8 cellular contexts compared by ENCODE assay signal in genomic region chr11:62542750-62543567, GRCh38. TPM values are rescaled to one million over a fixed set of nuclear protein-coding genes. Genes with fewer than 3 reads are reported as not detected.
DNase-seq lines count a peak whose midpoint lies in the region; ATAC-seq and TF ChIP-seq lines count a peak whose summit lies in the region.

No MANE protein-coding gene starts in this region.

- no peak overlapping the region for H3K23ac ChIP-seq in H9 (ENCODE audit: insufficient read length, low read depth, low read length)

- POLR2A ChIA-PET in Caco-2 (lab: Charles Lee) = interaction anchor here (0.6 to 1.5 kb wide), 6 partner anchors 17 to 75 kb away, joined by 3 to 13 read pairs (median 4); partner anchors contain the start of genes EEF1G and TUT1
- POLR2A ChIA-PET in activated CD4-positive, alpha-beta memory T cell treated with anti-CD3 and anti-CD28 coated beads for 36 hours (lab: Charles Lee) = interaction anchor here (0.5 to 9.6 kb wide), 13 partner anchors 9 to 298 kb away, joined by 3 to 188 read pairs (median 5); partner anchors contain the start of genes C11orf98, CSKMT, GANAB and TUT1

- no peak overlapping the region for H3K27ac ChIP-seq in H9 (ENCODE audit: insufficient read length, low read depth, low read length)
- H3K27ac ChIP-seq in lung (ENCODE audit: low read depth in 1 of 2, low read length in 1 of 2) = peak overlapping the region; percentile 98 to 100

- no peak overlapping the region for H3K14ac ChIP-seq in H9 (ENCODE audit: insufficient read depth, low read length)

- WGBS in H9 (ENCODE audit: extremely low coverage, insufficient read length, low lambda C conversion rate) = no CpG with 5 or more reads among the region's 30 CpGs
- WGBS in lung, 2 donors = 8 to 17% methylated on average over 23 to 30 of the region's 30 CpGs

- no peak overlapping the region for H3K56ac ChIP-seq in H9 (ENCODE audit: insufficient read length, low read depth, low read length)

- TF ChIP-seq CTCF in Caco-2 (IDR thresholded peaks at IDR 0.05; ENCODE audit: insufficient read depth in 1 of 2, low read depth in 1 of 2, low read length in 1 of 2, severe bottlenecking in 1 of 2, unreplicated experiment in 1 of 2) = peak; percentile 97 to 98
- peak; percentile 99 for TF ChIP-seq CTCF in H9 (conservative IDR thresholded peaks at IDR 0.05)
- TF ChIP-seq CTCF in lung (IDR thresholded peaks at IDR 0.05; ENCODE audit: control extremely low read depth, extremely low read depth) = peak; percentile 85

- H3K27ac Mint-ChIP-seq in Caco-2 (ENCODE audit: unreplicated experiment) (peak overlapping the region; percentile 97), H9 (no peak overlapping the region)
- H3K27ac Mint-ChIP-seq in activated CD4-positive, alpha-beta memory T cell treated with anti-CD3 and anti-CD28 coated beads for 36 hours = peak overlapping the region; percentile 83
- peak overlapping the region; percentile 93 for H3K27ac Mint-ChIP-seq in stimulated activated effector memory CD8-positive, alpha-beta T cell treated with anti-CD3 and anti-CD28 coated beads, Interleukin-12 subunit alpha, Interleukin-12 subunit beta, amount 100 ng/mL, for 72 hours

- H3K36me3 Mint-ChIP-seq in Caco-2 (ENCODE audit: insufficient read depth, unreplicated experiment) = peaks cover 66% of the 10 kb centered on the region
- no peaks in the 10 kb centered on the region; a peak in 1 of 7 replicates for H3K36me3 Mint-ChIP-seq in H9 (ENCODE audit: insufficient read depth in 1 of 3, low read depth in 3 of 3)
- H3K36me3 Mint-ChIP-seq in activated CD4-positive, alpha-beta memory T cell treated with anti-CD3 and anti-CD28 coated beads for 36 hours = no peaks in the 10 kb centered on the region
- peaks cover 43% of the 10 kb centered on the region for H3K36me3 Mint-ChIP-seq in stimulated activated effector memory CD8-positive, alpha-beta T cell treated with anti-CD3 and anti-CD28 coated beads, Interleukin-12 subunit alpha, Interleukin-12 subunit beta, amount 100 ng/mL, for 72 hours

- peaks cover 2% of the 10 kb centered on the region for H4K20me1 ChIP-seq in H9 (ENCODE audit: control insufficient read depth, insufficient read depth, insufficient read length)

- DNase-seq in Caco-2 (peak; percentile 73 to 88), H9 (peak; percentile 86), NCI-H69 (lab: John Stamatoyannopoulos, UW) (peak; percentile 85), lung (ENCODE audit: low spot score) (peak; percentile 84)
- DNase-seq in activated CD4-positive, alpha-beta memory T cell treated with anti-CD3 and anti-CD28 coated beads for 36 hours = peak; percentile 88
- DNase-seq in effector CD4-positive, alpha-beta T cell = peak; percentile 68
- peak; percentile 81 to 93 for DNase-seq in stimulated activated effector memory CD8-positive, alpha-beta T cell treated with anti-CD3 and anti-CD28 coated beads, Interleukin-12 subunit alpha, Interleukin-12 subunit beta, amount 100 ng/mL, for 72 hours (ENCODE audit: low spot score in 2 of 2)

- H3K79me1 ChIP-seq in H9 (ENCODE audit: insufficient read depth, low read depth, low read length, poor library complexity, severe bottlenecking) = no peaks in the 10 kb centered on the region

- H3T11ph ChIP-seq in H9 (ENCODE audit: low read length) = no peak overlapping the region

- no peak overlapping the region for H4K91ac ChIP-seq in H9 (ENCODE audit: insufficient read length, low read depth, low read length)

- H3K36me3 ChIP-seq in Caco-2 (ENCODE audit: control insufficient read depth, insufficient read depth, low read length) (peaks cover 2% of the 10 kb centered on the region), lung (ENCODE audit: control insufficient read depth in 2 of 2, insufficient read depth in 2 of 2, low read length in 2 of 2) (no peaks in the 10 kb centered on the region)

- ATAC-seq in lung (ENCODE audit: insufficient read depth, low FRiP score) (peak; percentile 43), HG02870 (IDR thresholded peaks at IDR 0.05; ENCODE audit: unreplicated experiment) (no peak)
- ATAC-seq in stimulated activated effector memory CD8-positive, alpha-beta T cell treated with anti-CD3 and anti-CD28 coated beads, Interleukin-12 subunit alpha, Interleukin-12 subunit beta, amount 100 ng/mL, for 72 hours = peak; percentile 76

- peak overlapping the region; percentile 100 for H3K4me3 Mint-ChIP-seq in Caco-2 (ENCODE audit: unreplicated experiment)
- peak overlapping the region; percentile 15 to 54; a peak in 4 of 5 replicates for H3K4me3 Mint-ChIP-seq in H9
- H3K4me3 Mint-ChIP-seq in activated CD4-positive, alpha-beta memory T cell treated with anti-CD3 and anti-CD28 coated beads for 36 hours = peak overlapping the region; percentile 93
- H3K4me3 Mint-ChIP-seq in stimulated activated effector memory CD8-positive, alpha-beta T cell treated with anti-CD3 and anti-CD28 coated beads, Interleukin-12 subunit alpha, Interleukin-12 subunit beta, amount 100 ng/mL, for 72 hours = peak overlapping the region; percentile 80

- H3K27me3 ChIP-seq in Caco-2 (replicated peaks; ENCODE audit: control insufficient read depth, insufficient read depth, low read length) (no peaks in the 10 kb centered on the region), H9 (ENCODE audit: insufficient read depth, low read length) (peaks cover 41% of the 10 kb centered on the region), lung (ENCODE audit: control insufficient read depth, insufficient read depth) (no peaks in the 10 kb centered on the region)

- BruUV-seq in Caco-2 (replicated peaks; lab: Mats Ljungman, UMichigan) = no TSS peak

- intact Hi-C loops in Caco-2 (cut with micrococcal nuclease; ENCODE audit: unreplicated experiment) = loop anchor here (1.0 kb wide), 2 partner anchors 117 to 148 kb away; no protein-coding TSS in a partner anchor
- intact Hi-C loops in activated CD4-positive, alpha-beta memory T cell treated with anti-CD3 and anti-CD28 coated beads for 36 hours (cut with micrococcal nuclease) = loop anchor here (1.0 to 5.0 kb wide), 4 partner anchors 8 to 116 kb away; no protein-coding TSS in a partner anchor

- H3K4me2 ChIP-seq in H9 (ENCODE audit: insufficient read depth, insufficient read length, low read length) = peak overlapping the region; percentile 5

- H2AK5ac ChIP-seq in H9 (ENCODE audit: insufficient read length, low read length) = no peak overlapping the region

- H3K18ac ChIP-seq in H9 (ENCODE audit: insufficient read length, low read depth, low read length) = no peak overlapping the region

- no peak overlapping the region for H4K5ac ChIP-seq in H9 (ENCODE audit: insufficient read length, low read depth, low read length)

- no peak overlapping the region for H4K8ac ChIP-seq in H9 (replicated peaks; ENCODE audit: insufficient read length, low read depth, low read length)

- no peak overlapping the region for H2BK5ac ChIP-seq in H9 (ENCODE audit: insufficient read length, low read length)

- peaks cover 40% of the 10 kb centered on the region for H3K4me1 Mint-ChIP-seq in Caco-2 (ENCODE audit: low read depth, unreplicated experiment)
- H3K4me1 Mint-ChIP-seq in H9 = peaks cover 39 to 56% of the 10 kb centered on the region in 2 experiments
- H3K4me1 Mint-ChIP-seq in activated CD4-positive, alpha-beta memory T cell treated with anti-CD3 and anti-CD28 coated beads for 36 hours (ENCODE audit: low read depth) = peaks cover 75% of the 10 kb centered on the region
- peaks cover 84% of the 10 kb centered on the region for H3K4me1 Mint-ChIP-seq in stimulated activated effector memory CD8-positive, alpha-beta T cell treated with anti-CD3 and anti-CD28 coated beads, Interleukin-12 subunit alpha, Interleukin-12 subunit beta, amount 100 ng/mL, for 72 hours

- no peak overlapping the region for H2BK15ac ChIP-seq in H9 (ENCODE audit: low read depth, low read length)

- H3K27me3 Mint-ChIP-seq in Caco-2 (ENCODE audit: insufficient read depth, unreplicated experiment) (no peaks in the 10 kb centered on the region), H9 (ENCODE audit: low read depth) (peaks cover 62% of the 10 kb centered on the region)
- H3K27me3 Mint-ChIP-seq in activated CD4-positive, alpha-beta memory T cell treated with anti-CD3 and anti-CD28 coated beads for 36 hours = no peaks in the 10 kb centered on the region

- no peak overlapping the region for H2BK20ac ChIP-seq in H9 (ENCODE audit: low read depth, low read length, poor library complexity, severe bottlenecking)

- H3K9me3 ChIP-seq in Caco-2 (no peaks in the 10 kb centered on the region), H9 (ENCODE audit: control insufficient read depth, low read depth, low read length) (no peaks in the 10 kb centered on the region), lung (ENCODE audit: control insufficient read depth in 2 of 2, insufficient read depth in 1 of 2, low read length in 1 of 2) (no peaks in the 10 kb centered on the region)

- H3K23me2 ChIP-seq in H9 (ENCODE audit: insufficient read length, low read depth, low read length, poor library complexity, severe bottlenecking) = peaks cover 26% of the 10 kb centered on the region

- no peak overlapping the region for H2BK12ac ChIP-seq in H9 (ENCODE audit: insufficient read length, low read depth, low read length)

- H3K79me2 ChIP-seq in H9 (ENCODE audit: insufficient read depth, low read length) = no peaks in the 10 kb centered on the region

- H3K4me1 ChIP-seq in Caco-2 (peaks cover 58% of the 10 kb centered on the region), H9 (ENCODE audit: insufficient read depth, low read length) (no peaks in the 10 kb centered on the region; the same call in 1 of the 2 replicates), lung (ENCODE audit: control insufficient read depth in 2 of 2, insufficient read depth in 2 of 2, low read length in 2 of 2) (peaks cover 36 to 46% of the 10 kb centered on the region in 2 donors)

- no peak overlapping the region for H3K4ac ChIP-seq in H9 (ENCODE audit: low read depth, low read length)

- no peaks in the 10 kb centered on the region for H3K9me3 Mint-ChIP-seq in Caco-2 (ENCODE audit: unreplicated experiment)
- H3K9me3 Mint-ChIP-seq in H9 = no peaks in the 10 kb centered on the region; a peak in 1 of 5 replicates
- no peaks in the 10 kb centered on the region for H3K9me3 Mint-ChIP-seq in activated CD4-positive, alpha-beta memory T cell treated with anti-CD3 and anti-CD28 coated beads for 36 hours
- H3K9me3 Mint-ChIP-seq in stimulated activated effector memory CD8-positive, alpha-beta T cell treated with anti-CD3 and anti-CD28 coated beads, Interleukin-12 subunit alpha, Interleukin-12 subunit beta, amount 100 ng/mL, for 72 hours = no peaks in the 10 kb centered on the region

- H2AFZ ChIP-seq in H9 (ENCODE audit: low read length) = no peak overlapping the region

- H3K4me3 ChIP-seq in Caco-2 (ENCODE audit: low read depth, low read length) (peak overlapping the region; percentile 11), lung (peak overlapping the region; percentile 31)

- CTCF ChIA-PET in Caco-2 (lab: Charles Lee) = interaction anchor here (0.6 to 4.5 kb wide), 33 partner anchors 11 to 595 kb away, joined by 3 to 79 read pairs (median 5); partner anchors contain the start of genes EEF1G and TUT1
- CTCF ChIA-PET in activated CD4-positive, alpha-beta memory T cell treated with anti-CD3 and anti-CD28 coated beads for 36 hours (lab: Charles Lee) = interaction anchor here (0.6 to 14.6 kb wide), 51 partner anchors 9 to 243 kb away, joined by 3 to 272 read pairs (median 4); partner anchors contain the start of genes C11orf98, CSKMT, EEF1G and LRRN4CL

- no peak overlapping the region for H2BK120ac ChIP-seq in H9 (ENCODE audit: low read depth, low read length, poor library complexity, severe bottlenecking)

- H3K9ac ChIP-seq in H9 (ENCODE audit: extremely low read depth, insufficient read length, low read length) = no peak overlapping the region

RNA-seq across cellular contexts. Expression of gene AHNAK, which starts 3.6 kb away (rescaled TPM):
- total RNA-seq in Caco-2 (2022) (312 and 324 TPM in 2 replicates), H9 (2021) (13.9 and 15.2 TPM in 2 replicates), lung (100 to 1,000 TPM; 396 to 707 TPM)
- 10 to 100 TPM; 83.7 to 85.2 TPM for total RNA-seq in activated CD4-positive, alpha-beta memory T cell treated with anti-CD3 and anti-CD28 coated beads for 36 hours
- polyA plus RNA-seq in lung = 10 to 100 TPM; 66.5 to 79.9 TPM

RNA-seq across cellular contexts. Expression of gene EEF1G, which starts 30.7 kb away (rescaled TPM):
- 2,004 and 2,035 TPM in 2 replicates for total RNA-seq in Caco-2 (2022)
- 1,790 and 1,800 TPM in 2 replicates for total RNA-seq in H9 (2021)
- total RNA-seq in activated CD4-positive, alpha-beta memory T cell treated with anti-CD3 and anti-CD28 coated beads for 36 hours = 1,000 to 10,000 TPM; 1,956 to 1,989 TPM
- total RNA-seq in lung = 1,000 to 10,000 TPM in 1 of 2 donors, 100 to 1,000 TPM in 1; 941 to 1,160 TPM
- 1,000 to 10,000 TPM; 1,043 to 1,130 TPM for polyA plus RNA-seq in lung

RNA-seq across cellular contexts. Expression of gene TUT1, which starts 48.4 kb away (rescaled TPM):
- total RNA-seq in Caco-2 (2022) (27.2 and 30.2 TPM in 2 replicates), H9 (2021) (20.7 and 24.9 TPM in 2 replicates), lung (10 to 100 TPM; 10.8 to 19.4 TPM)
- total RNA-seq in activated CD4-positive, alpha-beta memory T cell treated with anti-CD3 and anti-CD28 coated beads for 36 hours = 10 to 100 TPM; 32.7 to 34.2 TPM
- polyA plus RNA-seq in lung = 10 to 100 TPM; 15.2 to 21.9 TPM

RNA-seq across cellular contexts. Expression of gene MTA2, which starts 58.7 kb away (rescaled TPM):
- 134 and 135 TPM in 2 replicates for total RNA-seq in Caco-2 (2022)
- total RNA-seq in H9 (2021) = 143 and 149 TPM in 2 replicates
- 100 to 1,000 TPM; 166 to 167 TPM for total RNA-seq in activated CD4-positive, alpha-beta memory T cell treated with anti-CD3 and anti-CD28 coated beads for 36 hours
- 10 to 100 TPM; 53.7 to 74.4 TPM for total RNA-seq in lung
- polyA plus RNA-seq in lung = 10 to 100 TPM; 57.0 to 62.2 TPM

Comparison
In these comparisons a context has a peak if more than half of its experiments do, and no peak if none do; other contexts are left out.
1. H3K27ac Mint-ChIP-seq: peak in Caco-2 (single experiment), activated CD4-positive, alpha-beta memory T cell treated with anti-CD3 and anti-CD28 coated beads for 36 hours (single experiment) and stimulated activated effector memory CD8-positive, alpha-beta T cell treated with anti-CD3 and anti-CD28 coated beads, Interleukin-12 subunit alpha, Interleukin-12 subunit beta, amount 100 ng/mL, for 72 hours (single experiment); none in H9 (0 of 3).
2. H3K4me3 Mint-ChIP-seq: peak in every context shown above with its lines; median percentile 100 in Caco-2; 93 in activated CD4-positive, alpha-beta memory T cell treated with anti-CD3 and anti-CD28 coated beads for 36 hours; 80 in stimulated activated effector memory CD8-positive, alpha-beta T cell treated with anti-CD3 and anti-CD28 coated beads, Interleukin-12 subunit alpha, Interleukin-12 subunit beta, amount 100 ng/mL, for 72 hours; 34 in H9.
3. Peak in every context shown above with its lines, with median percentiles within 50 percentile points of each other: DNase-seq and CTCF ChIP-seq.